Comparison of ENCODE assay signal across 25 cellular contexts in genomic region chr11:19421134-19421533, GRCh38.
A peak's percentile ranks its signal among the peaks of the same experiment; 100 is the strongest.
DNase-seq lines count a peak whose midpoint lies in the region; ATAC-seq, FAIRE-seq and TF ChIP-seq lines count a peak whose summit lies in the region.
"Had no signal": no experiment of that assay in that cellular context is flagged by ENCODE, and none has a peak within 500 bp of the region (broad histone marks: within the 10 kb centered on the region; RNA-seq: fewer than 3 reads in every experiment).

No MANE protein-coding gene starts in this region.

- H3K4me2 ChIP-seq in HCT116 (ENCODE audit: low read length) (no peak overlapping the region), K562 (ENCODE audit: insufficient read depth, low read length) (no peak overlapping the region)
- H3K4me2 ChIP-seq: SK-N-SH had no signal

- TF ChIP-seq CTCF in HCT116 (IDR thresholded peaks at IDR 0.05 in 2 of 3, conservative IDR thresholded peaks at IDR 0.05 in 1 of 3; ENCODE audit: borderline replicate concordance in 1 of 3, insufficient read depth in 1 of 3, low read depth in 2 of 3, low read length in 2 of 3) = no peak
- no peak for TF ChIP-seq CTCF in K562 (IDR thresholded peaks at IDR 0.05 in 2 of 3, conservative IDR thresholded peaks at IDR 0.05 in 1 of 3; ENCODE audit: insufficient read depth in 2 of 3, low read depth in 1 of 3, low read length in 3 of 3)
- TF ChIP-seq CTCF in GM13976 (IDR thresholded peaks at IDR 0.05; ENCODE audit: borderline replicate concordance, control extremely low read depth, extremely low read depth, insufficient read depth, missing control alignments) = no peak

- H2AFZ ChIP-seq in HCT116 (ENCODE audit: low read depth, low read length, poor library complexity, severe bottlenecking) (no peak overlapping the region), K562 (ENCODE audit: low read depth, low read length) (no peak overlapping the region)

- no peak overlapping the region for H3K9ac ChIP-seq in HCT116 (ENCODE audit: low read length)
- no peak overlapping the region for H3K9ac ChIP-seq in K562 (ENCODE audit: insufficient read depth in 1 of 2, low read depth in 2 of 2, low read length in 2 of 2)
- H3K9ac ChIP-seq: SK-N-SH had no signal

- FAIRE-seq in K562 (lab: Jason Lieb, UNC) = no peak
- FAIRE-seq: A549, GM12891, GM19239, H54 had no signal

- WGBS in K562 (ENCODE audit: insufficient coverage, low coverage, missing lambda C conversion rate) = 2% methylated on average over 3 of the region's 3 CpGs

- TF ChIP-seq POLR2A in HCT116 (IDR thresholded peaks at IDR 0.05; ENCODE audit: borderline replicate concordance, extremely low read depth, insufficient read depth, insufficient read length) = no peak
- no peak for TF ChIP-seq POLR2A in K562 (conservative IDR thresholded peaks at IDR 0.05)

- TF ChIP-seq EP300 in K562 (IDR thresholded peaks at IDR 0.05; ENCODE audit: low read length) = no peak

- intact Hi-C loops in HCT116 (cut with micrococcal nuclease) = no loop called here
- intact Hi-C loops in K562 (cut with micrococcal nuclease) = no loop called here

- H3K36me3 ChIP-seq in HCT116 (ENCODE audit: control insufficient read depth in 1 of 2, insufficient read depth in 2 of 2, low read length in 2 of 2) (no peaks in the 10 kb centered on the region), K562 (ENCODE audit: control insufficient read depth, insufficient read depth, low read length) (no peaks in the 10 kb centered on the region)
- H3K36me3 ChIP-seq: BLaER1 treated with 17β-estradiol and CSF1 and Interleukin-3, amounts not matched to agents 10 nM and 100 nM had no signal

- TF ChIP-seq RAD21 in HCT116 (IDR thresholded peaks at IDR 0.05; ENCODE audit: low read depth) (no peak), K562 (CRISPR knock-in tag; conservative IDR thresholded peaks at IDR 0.05 in 1 of 2, IDR thresholded peaks at IDR 0.05 in 1 of 2) (no peak)

- no peaks in the 10 kb centered on the region for H3K9me2 ChIP-seq in HCT116 (ENCODE audit: insufficient read depth)
- H3K9me2 ChIP-seq: SK-N-SH had no signal

- no peaks in the 10 kb centered on the region for H3K9me1 ChIP-seq in K562 (ENCODE audit: control insufficient read depth, insufficient read depth, low read length)

- no peak overlapping the region for H3K27ac ChIP-seq in HCT116 (ENCODE audit: low read depth, low read length)
- H3K27ac ChIP-seq in K562 (ENCODE audit: extremely low read depth, low read depth, low read length) = no peak overlapping the region

- in situ Hi-C loops in K562 (cut with MboI) (no loop called here), GM13976 (cut with MboI; ENCODE audit: low sequenced_read_pairs, unreplicated experiment) (no loop called here)

- H4K20me1 ChIP-seq in HCT116 (ENCODE audit: insufficient read depth) (no peaks in the 10 kb centered on the region), K562 (replicated peaks; ENCODE audit: control insufficient read depth, insufficient read depth, low read length) (no peaks in the 10 kb centered on the region; the same call in 1 of the 2 replicates)
- H4K20me1 ChIP-seq: BLaER1 treated with 17β-estradiol and CSF1 and Interleukin-3, amounts not matched to agents 10 nM and 100 nM had no signal

- CTCF ChIA-PET in HCT116 (lab: Charles Lee) (no interaction called here), K562 (lab: Yijun Ruan, JAX; ENCODE audit: low intra/inter-chr PET ratio) (no interaction called here)

- H3K79me2 ChIP-seq in HCT116 (ENCODE audit: insufficient read depth, low read length) (no peaks in the 10 kb centered on the region), K562 (ENCODE audit: control insufficient read depth, insufficient read depth, low read length) (no peaks in the 10 kb centered on the region)

- H3K27me3 ChIP-seq in HCT116 (ENCODE audit: insufficient read depth, low read length) = peaks cover 39% of the 10 kb centered on the region
- peaks cover 4 to 25% of the 10 kb centered on the region in 2 experiments; a peak in 3 of 5 replicates for H3K27me3 ChIP-seq in K562 (ENCODE audit: control insufficient read depth in 2 of 2, insufficient read depth in 2 of 2, low read length in 2 of 2)
- H3K27me3 ChIP-seq: BLaER1 treated with 17β-estradiol and CSF1 and Interleukin-3, amounts not matched to agents 10 nM and 100 nM had no signal

- POLR2A ChIA-PET in HCT116 (lab: Charles Lee) = no interaction called here
- POLR2A ChIA-PET in K562 (lab: Yijun Ruan, JAX) = interaction anchor here (1.0 to 1.1 kb wide), 2 partner anchors 10 to 40 kb away, joined by 3 read pairs; no protein-coding TSS in a partner anchor

- BruUV-seq in HCT116 (replicated peaks; lab: Mats Ljungman, UMichigan) = no TSS peak
- no TSS peak for BruUV-seq in K562 (replicated peaks; lab: Mats Ljungman, UMichigan)

- RAD21 ChIA-PET in HCT116 (lab: Charles Lee; ENCODE audit: low non-redundant PET in 1 of 2, low total read pairs in 2 of 2, uncharacterized antibody in 2 of 2, unreplicated experiment in 2 of 2) = no interaction called here

- ATAC-seq in HCT116 (0 out of 2 replicates have a peak, but pooled peaks have one; percentile 47), K562 (no peak)
- ATAC-seq: A549 had no signal

- no peak overlapping the region for H3K4me3 ChIP-seq in HCT116 (replicated peaks in 1 of 2; ENCODE audit: low read depth in 1 of 2, low read length in 2 of 2)
- no peak overlapping the region for H3K4me3 ChIP-seq in K562
- H3K4me3 ChIP-seq: A549; BLaER1 treated with 17β-estradiol and CSF1 and Interleukin-3, amounts not matched to agents 10 nM and 100 nM had no signal

- H3K4me1 ChIP-seq in HCT116 (ENCODE audit: control insufficient read depth in 1 of 2, insufficient read depth in 2 of 2, low read length in 2 of 2) (0 out of 4 replicates have a peak, but pooled peaks cover 0 to 5% of the 10 kb centered on the region in 2 experiments), K562 (replicated peaks in 1 of 2; ENCODE audit: control insufficient read depth in 2 of 2, insufficient read depth in 2 of 2, low read length in 2 of 2) (no peaks in the 10 kb centered on the region)

- peak; percentile 14 for DNase-seq in COLO668 (lab: John Stamatoyannopoulos, UW; ENCODE audit: unreplicated experiment)
- DNase-seq in HCT116 (ENCODE audit: low read depth, low spot score) = no peak
- no peak for DNase-seq in K562 (ENCODE audit: extremely low read depth in 1 of 4, low spot score in 3 of 4)
- DNase-seq in retina = peak; percentile 33
- no peak for DNase-seq in GM13976 (ENCODE audit: low spot score)
- DNase-seq in NCI-H2107 (lab: John Stamatoyannopoulos, UW) = no peak
- DNase-seq in effector CD4-positive, alpha-beta T cell = no peak
- DNase-seq: AML-193; CD4-positive, alpha-beta T cell; COR-L47; DMS79 treated with DMSO at 0.1 percent for 48 hours; GF-D8; KBM-7; NCI-H1105 treated with DMSO at 0.1 percent for 48 hours; NCI-H146; NCI-H1930; NCI-H524 treated with DMSO at 0.1 percent for 48 hours; OCI-M1; SK-N-SH; SW 1271 had no signal

- H3K9me3 ChIP-seq in HCT116 (ENCODE audit: control insufficient read depth in 1 of 2, insufficient read depth in 1 of 2, low read depth in 1 of 2, low read length in 2 of 2) = no peaks in the 10 kb centered on the region
- no peaks in the 10 kb centered on the region for H3K9me3 ChIP-seq in K562 (replicated peaks; ENCODE audit: control insufficient read depth, insufficient read depth, low read depth, low read length)
- H3K9me3 ChIP-seq: A549, SK-N-SH had no signal

TF ChIP-seq in HCT116, 20 proteins besides CTCF, POLR2A, EP300 and RAD21 (continues in another document):
- no peak for TF ChIP-seq MAX (IDR thresholded peaks at IDR 0.05)
- no peak for TF ChIP-seq ZFX (IDR thresholded peaks at IDR 0.05)
- TF ChIP-seq ATF3 (IDR thresholded peaks at IDR 0.05) = no peak

TF ChIP-seq in K562, 482 proteins besides CTCF, POLR2A, EP300 and RAD21:
- peak; percentile 64 to 73 for TF ChIP-seq NRF1 (conservative IDR thresholded peaks at IDR 0.05 in 1 of 2, IDR thresholded peaks at IDR 0.05 in 1 of 2)
- no peak for TF ChIP-seq FOS (IDR thresholded peaks at IDR 0.05; ENCODE audit: extremely low read depth, insufficient read length)

Comparison
In these comparisons a context has a peak if more than half of its experiments do, and no peak if none do; other contexts are left out.
1. DNase-seq: peak in COLO668 (single experiment) and retina (single experiment); none in HCT116 (single experiment), K562 (0 of 4), GM13976 (single experiment), NCI-H2107 (single experiment) and effector CD4-positive, alpha-beta T cell (single experiment).